In the genomic region with DNA sequence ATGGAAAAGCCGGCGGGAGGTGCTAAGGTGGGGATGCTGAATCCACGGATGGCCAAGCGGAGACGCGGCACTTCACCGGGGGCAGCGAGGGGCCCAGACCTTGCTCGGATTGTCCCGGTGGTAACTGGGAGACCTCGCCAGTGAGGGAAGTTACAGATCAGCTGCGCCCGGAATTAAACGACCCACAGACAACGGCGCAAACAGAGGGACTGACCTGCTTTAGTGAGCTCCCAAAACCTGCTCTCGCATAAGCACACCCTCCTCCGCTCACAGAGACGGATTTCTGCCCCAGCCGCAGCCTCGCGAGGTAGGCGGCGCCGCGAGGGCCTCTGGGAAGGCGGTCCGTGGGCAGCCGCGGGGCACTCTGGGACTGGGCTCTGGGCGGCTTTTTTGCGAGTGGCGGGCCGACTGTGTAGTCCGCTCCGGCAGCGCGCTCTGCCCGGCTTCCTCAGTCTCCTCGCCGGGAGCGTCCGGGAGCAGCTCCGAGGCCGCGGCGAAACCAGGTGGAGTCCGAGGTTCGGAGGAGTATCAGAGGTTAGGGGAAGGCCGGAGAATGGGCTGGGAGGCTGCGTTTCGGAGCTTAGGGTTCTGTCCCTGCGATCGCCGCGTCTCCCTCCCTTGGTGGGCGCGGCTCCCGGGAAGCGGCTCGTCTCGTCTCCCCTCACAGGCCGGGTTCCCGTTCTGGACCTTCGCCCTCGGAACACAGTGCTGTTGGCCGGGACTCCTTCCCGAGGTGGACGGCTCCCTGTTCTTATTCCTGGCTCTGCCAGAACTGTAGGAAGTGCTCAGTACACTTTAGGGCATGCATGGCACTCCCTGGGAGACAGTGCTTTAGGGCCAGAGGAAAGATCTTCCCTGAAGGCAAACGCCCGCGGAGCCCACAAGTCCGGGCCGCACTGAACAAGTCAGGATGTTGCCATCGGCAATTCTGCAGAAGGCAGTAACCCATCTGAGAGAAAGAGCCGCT, we compare ENCODE assay signal across 8 cellular contexts.
DNase-seq lines count a peak whose midpoint lies in the region; ATAC-seq lines count a peak whose summit lies in the region.

Gene EXO5, plus strand, starts transcription at position 393 of the 967 bp plus-strand sequence. CDS start 5,778 bp downstream, outside the sequence.

- peak within 1 kb of the TSS; percentile 47 for H3K27ac ChIP-seq in cingulate gyrus (ENCODE audit: low read depth, low read length)

- peak; percentile 82 for ATAC-seq in HG03095 (IDR thresholded peaks at IDR 0.05; ENCODE audit: unreplicated experiment)

- DNase-seq in NCI-H187 (lab: John Stamatoyannopoulos, UW) (peak; percentile 24 to 54), NCI-H187 treated with DMSO at 0.1 percent for 48 hours (lab: John Stamatoyannopoulos, UW) (no peak), NCI-H345 treated with DMSO at 0.1 percent for 48 hours (lab: John Stamatoyannopoulos, UW; ENCODE audit: unreplicated experiment) (peak; percentile 62), kidney tubule cell (ENCODE audit: low spot score) (peak; percentile 79)
- DNase-seq in activated CD4-positive, alpha-beta T cell treated with anti-CD3 and anti-CD28 coated beads for 4 hours = peak; percentile 83
- DNase-seq in stimulated activated CD4-positive, alpha-beta T cell treated with anti-CD3 and anti-CD28 coated beads, Interleukin-1b, Interleukin-23, amount 100 ng/mL, for 1 hour (ENCODE audit: low read depth in 2 of 2) = peak; percentile 54 to 76
